8 cellular contexts compared by ENCODE assay signal in genomic region chr1:36083635-36084501, GRCh38. TPM values are rescaled to one million over a fixed set of nuclear protein-coding genes. Genes with fewer than 3 reads are reported as not detected.
DNase-seq lines count a peak whose midpoint lies in the region; ATAC-seq and TF ChIP-seq lines count a peak whose summit lies in the region.

A gene with protein sequence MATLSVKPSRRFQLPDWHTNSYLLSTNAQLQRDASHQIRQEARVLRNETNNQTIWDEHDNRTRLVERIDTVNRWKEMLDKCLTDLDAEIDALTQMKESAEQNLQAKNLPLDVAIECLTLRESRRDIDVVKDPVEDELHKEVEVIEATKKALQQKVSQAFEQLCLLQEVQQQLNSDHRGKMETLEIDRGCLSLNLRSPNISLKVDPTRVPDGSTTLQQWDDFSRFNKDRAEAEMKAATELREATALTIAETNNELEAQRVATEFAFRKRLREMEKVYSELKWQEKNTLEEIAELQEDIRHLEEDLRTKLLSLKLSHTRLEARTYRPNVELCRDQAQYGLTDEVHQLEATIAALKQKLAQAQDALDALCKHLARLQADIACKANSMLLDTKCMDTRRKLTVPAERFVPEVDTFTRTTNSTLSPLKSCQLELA (plus strand): TSS chr1:36084094. CDS start chr1:36084922, 828 bp downstream.

- no peak within 1 kb of the TSS for H3K9ac ChIP-seq in mammary epithelial cell (ENCODE audit: insufficient read depth, low read length)

- no peaks in the 10 kb centered on the region for H4K20me1 ChIP-seq in mammary epithelial cell (ENCODE audit: insufficient read depth, low read length)

- H3K27me3 ChIP-seq in mammary epithelial cell (ENCODE audit: insufficient read depth, low read length) = no peaks in the 10 kb centered on the region
- no peaks in the 10 kb centered on the region for H3K27me3 ChIP-seq in layer of hippocampus (ENCODE audit: control insufficient read depth, insufficient read depth, low read length)
- no peaks in the 10 kb centered on the region for H3K27me3 ChIP-seq in testis

- peaks cover 17% of the 10 kb centered on the region for H3K4me1 ChIP-seq in mammary epithelial cell (ENCODE audit: insufficient read depth, low read length)
- peaks cover 3% of the 10 kb centered on the region for H3K4me1 ChIP-seq in testis

- TF ChIP-seq CTCF in mammary epithelial cell (conservative IDR thresholded peaks at IDR 0.05 in 1 of 2, IDR thresholded peaks at IDR 0.05 in 1 of 2; ENCODE audit: extremely low read depth in 1 of 2, insufficient read depth in 1 of 2, low read depth in 1 of 2, low read length in 2 of 2) (no peak), testis (IDR thresholded peaks at IDR 0.05) (no peak)

- ATAC-seq in GM21423 (IDR thresholded peaks at IDR 0.05; ENCODE audit: unreplicated experiment) (no peak), HG03139 (IDR thresholded peaks at IDR 0.05; ENCODE audit: unreplicated experiment) (no peak)
- no peak for ATAC-seq in activated CD4-positive, CD25-positive, alpha-beta regulatory T cell treated with anti-CD3 and anti-CD28 coated beads, Interleukin-2, amount 50 U/mL, for 24 hours

- H3K9me3 ChIP-seq in mammary epithelial cell (replicated peaks; ENCODE audit: insufficient read depth, low read length) = no peaks in the 10 kb centered on the region
- no peaks in the 10 kb centered on the region for H3K9me3 ChIP-seq in testis

- dilution Hi-C loops in mammary epithelial cell (cut with HindIII; ENCODE audit: low sequenced_read_pairs) = no loop called here

- peak within 1 kb of the TSS; percentile 67 for H3K4me2 ChIP-seq in mammary epithelial cell (ENCODE audit: insufficient read depth, low read depth, low read length)

- H3K36me3 ChIP-seq in mammary epithelial cell (ENCODE audit: insufficient read depth, low read length) (no peaks in the 10 kb centered on the region), testis (ENCODE audit: low read depth, missing control alignments) (no peaks in the 10 kb centered on the region)

- CTCF ChIA-PET in mammary epithelial cell (lab: Charles Lee; ENCODE audit: low non-redundant PET) = no interaction called here

- BruUV-seq in mammary epithelial cell (replicated peaks; lab: Mats Ljungman, UMichigan) = no TSS peak

- no peak within 1 kb of the TSS for H3K27ac ChIP-seq in mammary epithelial cell (ENCODE audit: insufficient read depth, low read depth, low read length)
- H3K27ac ChIP-seq in layer of hippocampus (ENCODE audit: low read depth, low read length) = peak within 1 kb of the TSS; percentile 17
- no peak within 1 kb of the TSS for H3K27ac ChIP-seq in testis

- H3K79me2 ChIP-seq in mammary epithelial cell (ENCODE audit: insufficient read depth, low read length) = peaks cover 1% of the 10 kb centered on the region

- peak; percentile 72 for DNase-seq in DMS79 (lab: John Stamatoyannopoulos, UW)
- peak; percentile 89 to 91 for DNase-seq in NCI-H2081 (lab: John Stamatoyannopoulos, UW)
- DNase-seq in mammary epithelial cell = no peak
- peak; percentile 54 for DNase-seq in testis

- in situ Hi-C loops in mammary epithelial cell (cut with MboI; ENCODE audit: low sequenced_read_pairs in 2 of 2) = no loop called here

- intact Hi-C loops in mammary epithelial cell (cut with micrococcal nuclease) (no loop called here), testis (cut with DNase I; ENCODE audit: low total_unique reads) (no loop called here)

- 35% methylated on average over 16 of the region's 59 CpGs for WGBS in mammary epithelial cell (ENCODE audit: low coverage, missing lambda C conversion rate)
- 12 to 13% methylated on average over 51 to 59 of the region's 59 CpGs for WGBS in testis, 2 donors

- no peak for TF ChIP-seq POLR2A in testis (IDR thresholded peaks at IDR 0.05)

- H2AFZ ChIP-seq in mammary epithelial cell (ENCODE audit: low read depth, low read length) = peak within 1 kb of the TSS; percentile 89

- H3K4me3 ChIP-seq in mammary epithelial cell (replicated peaks in 1 of 3; ENCODE audit: insufficient read depth in 1 of 3, low read depth in 2 of 3, low read length in 3 of 3) = peak within 1 kb of the TSS in 1 of 3 experiments; percentile 30
- H3K4me3 ChIP-seq in testis = peak within 1 kb of the TSS; percentile 33 to 62

RNA-seq across cellular contexts. Expression of the gene that starts here (rescaled TPM):
- total RNA-seq in mammary epithelial cell (not detected), testis (10 to 100 TPM; 35.1 to 65.0 TPM)
- polyA plus RNA-seq in mammary epithelial cell (not detected), testis (ENCODE audit: insufficient read depth, low read depth, low replicate concordance) (117 TPM)
- not detected for polyA minus RNA-seq in mammary epithelial cell

Comparison
In these comparisons a context has a peak if more than half of its experiments do, and no peak if none do; other contexts are left out.
1. RNA of the gene that starts here (total RNA-seq): 35.1 to 65.0 TPM in testis; not detected in mammary epithelial cell; every median in the first group is over 10 times any median in the second.
2. RNA of the gene that starts here (polyA plus RNA-seq): 117 TPM in testis (single experiment); not detected in mammary epithelial cell (single experiment); every median in the first group is over 100 times any median in the second.